In the genomic region with DNA sequence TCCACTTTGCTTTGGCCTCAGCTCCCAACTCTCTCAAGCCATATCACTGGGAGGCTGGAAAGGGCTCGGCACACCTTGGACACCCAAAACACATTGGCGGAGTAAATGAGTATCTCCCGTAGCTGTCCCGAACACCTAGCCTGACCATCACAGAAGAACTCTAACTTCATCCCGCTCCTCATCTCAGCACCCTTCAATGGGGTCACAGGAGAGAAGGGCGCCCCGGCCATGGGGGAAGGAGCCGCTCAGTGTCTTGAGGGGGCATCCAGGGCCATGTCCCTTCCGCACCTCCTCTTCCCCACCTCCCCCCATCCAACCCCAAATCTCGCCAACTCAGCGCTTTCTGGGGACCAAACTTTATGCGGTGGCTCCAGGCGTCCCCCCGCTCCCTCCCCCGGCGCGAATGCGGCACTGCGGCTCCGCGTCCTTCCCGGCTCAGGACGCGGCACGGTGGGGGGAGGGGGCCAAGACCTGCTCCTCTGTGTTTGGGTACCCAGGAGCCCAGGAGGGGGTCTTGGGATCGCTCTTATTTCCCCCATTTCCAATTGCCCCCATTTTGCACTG, we compare ENCODE assay signal across 1 cellular context.
TF ChIP-seq lines count a peak whose summit lies in the region.

No MANE protein-coding gene starts in this region.

TF ChIP-seq in endothelial cell of umbilical vein, 7 proteins besides CTCF, POLR2A, EP300 and RAD21:
- TF ChIP-seq EZH2 (IDR thresholded peaks at IDR 0.05; ENCODE audit: borderline replicate concordance, low read depth, low read length, severe bottlenecking) (peak; percentile 66), FOS (IDR thresholded peaks at IDR 0.05; ENCODE audit: borderline replicate concordance, insufficient read depth, low read length) (no peak)
